ENCODE assay signal across 13 cellular contexts in the genomic region with DNA sequence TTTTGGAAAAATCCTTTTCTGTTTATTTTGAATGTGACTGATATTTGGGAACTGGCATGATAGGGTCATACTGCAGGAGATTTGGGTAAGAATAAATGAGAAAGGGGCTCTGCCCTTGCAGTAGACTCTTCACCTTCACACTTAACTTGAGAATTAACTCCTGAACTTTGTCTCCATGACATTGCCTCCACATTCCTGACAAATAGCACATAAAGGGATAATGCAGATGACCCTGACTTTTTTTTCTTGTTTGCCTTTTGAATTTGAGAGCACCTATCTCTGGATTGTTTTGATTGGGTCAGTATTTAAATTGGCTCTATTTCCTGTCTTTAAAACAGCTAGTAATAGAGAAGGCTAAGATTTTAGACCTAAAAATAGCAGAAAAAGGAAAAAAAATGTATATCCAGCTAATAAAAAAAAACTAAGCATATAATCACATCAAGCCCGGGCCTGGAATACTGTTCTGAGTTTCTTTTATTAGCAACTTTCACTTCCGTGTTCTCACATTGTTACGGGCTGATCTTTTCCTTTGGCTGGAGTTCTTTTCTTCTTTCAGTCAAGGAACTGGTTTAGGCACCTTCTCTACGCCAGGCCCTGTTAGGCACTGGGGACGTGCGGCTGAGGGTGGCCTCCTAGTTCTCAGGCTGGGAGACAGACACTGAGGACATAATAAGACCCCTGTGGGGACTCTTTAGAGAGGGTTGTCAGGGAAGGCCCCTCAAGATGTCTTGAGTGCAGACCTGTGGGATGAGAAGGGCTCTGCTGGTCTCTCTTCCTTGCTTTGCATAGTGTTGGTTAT. TPM values are rescaled to one million over a fixed set of nuclear protein-coding genes. Genes with fewer than 3 reads are reported as not detected.
DNase-seq lines count a peak whose midpoint lies in the region; ATAC-seq, FAIRE-seq and TF ChIP-seq lines count a peak whose summit lies in the region.
"Had no signal": no experiment of that assay in that cellular context is flagged by ENCODE, and none has a peak within 500 bp of the region (broad histone marks: within the 10 kb centered on the region; RNA-seq: fewer than 3 reads in every experiment).

No MANE protein-coding gene starts in this region.

- no peak for TF ChIP-seq POLR2A in stomach (IDR thresholded peaks at IDR 0.05)
- TF ChIP-seq POLR2A in GM12891 (IDR thresholded peaks at IDR 0.05; ENCODE audit: low read depth, low read length): no peak

- no peak for DNase-seq in coronary artery (ENCODE audit: low spot score)
- DNase-seq in lung (ENCODE audit: low spot score): no peak
- no peak for DNase-seq in stomach
- no peak for DNase-seq in activated CD4-positive, alpha-beta memory T cell treated with anti-CD3 and anti-CD28 coated beads for 36 hours
- DNase-seq in DMS153 (lab: John Stamatoyannopoulos, UW): no peak
- DNase-seq in GM12891 (ENCODE audit: insufficient read length, low spot score): no peak
- DNase-seq: activated CD4-positive, alpha-beta T cell treated with anti-CD3 and anti-CD28 coated beads, Interleukin-2, amount 50 U/mL, for 48 hours; activated naive CD8-positive, alpha-beta T cell treated with anti-CD3 and anti-CD28 coated beads, Interleukin-2, amount 50 U/mL, for 24 hours; DMS53; SHP77 had no signal

- H3K4me3 Mint-ChIP-seq in activated CD4-positive, alpha-beta memory T cell treated with anti-CD3 and anti-CD28 coated beads for 36 hours: no peak overlapping the region
- H3K4me3 Mint-ChIP-seq: activated naive CD8-positive, alpha-beta T cell treated with anti-CD3 and anti-CD28 coated beads, Interleukin-2, amount 50 U/mL, for 24 hours had no signal

- no peak overlapping the region for H3K9ac ChIP-seq in HUES64 (ENCODE audit: low read depth, low read length)

- H3K27ac Mint-ChIP-seq in activated CD4-positive, alpha-beta memory T cell treated with anti-CD3 and anti-CD28 coated beads for 36 hours: no peak overlapping the region
- H3K27ac Mint-ChIP-seq: activated naive CD8-positive, alpha-beta T cell treated with anti-CD3 and anti-CD28 coated beads, Interleukin-2, amount 50 U/mL, for 24 hours had no signal

- ATAC-seq in lung (ENCODE audit: insufficient read depth, low FRiP score) (peak; percentile 17), GM21360 (IDR thresholded peaks at IDR 0.05; ENCODE audit: unreplicated experiment) (no peak)
- ATAC-seq: activated naive CD8-positive, alpha-beta T cell treated with anti-CD3 and anti-CD28 coated beads, Interleukin-2, amount 50 U/mL, for 24 hours; HCT116 had no signal

- H3K9me3 ChIP-seq in HUES64 (ENCODE audit: insufficient read depth, low read depth, low read length) (no peaks in the 10 kb centered on the region), lung (ENCODE audit: control insufficient read depth in 2 of 2, insufficient read depth in 1 of 2, low read length in 1 of 2) (no peaks in the 10 kb centered on the region), stomach (no peaks in the 10 kb centered on the region)

- WGBS in HUES64: 45% methylated on average over 6 of the region's 6 CpGs
- WGBS in lung, 2 donors: 29 to 67% methylated on average over 6 of the region's 6 CpGs
- WGBS in stomach, 5 donors: 23 to 50% (median 39%) methylated on average over 6 of the region's 6 CpGs

- POLR2A ChIA-PET in activated CD4-positive, alpha-beta memory T cell treated with anti-CD3 and anti-CD28 coated beads for 36 hours (lab: Charles Lee): no interaction called here

- no peaks in the 10 kb centered on the region for H3K9me3 Mint-ChIP-seq in activated CD4-positive, alpha-beta memory T cell treated with anti-CD3 and anti-CD28 coated beads for 36 hours
- H3K9me3 Mint-ChIP-seq: activated naive CD8-positive, alpha-beta T cell treated with anti-CD3 and anti-CD28 coated beads, Interleukin-2, amount 50 U/mL, for 24 hours had no signal

- no peak for TF ChIP-seq EP300 in stomach (IDR thresholded peaks at IDR 0.05)

- H3K27me3 ChIP-seq in HUES64 (ENCODE audit: insufficient read depth, low read length): no peaks in the 10 kb centered on the region
- H3K27me3 ChIP-seq in lung (ENCODE audit: control insufficient read depth, insufficient read depth): no peaks in the 10 kb centered on the region
- H3K27me3 ChIP-seq in stomach: no peaks in the 10 kb centered on the region

- H3K4me1 ChIP-seq in HUES64 (ENCODE audit: insufficient read depth, low read length) (peaks cover 17% of the 10 kb centered on the region), lung (ENCODE audit: control insufficient read depth in 2 of 2, insufficient read depth in 2 of 2, low read length in 2 of 2) (peaks cover 5 to 7% of the 10 kb centered on the region in 2 donors), stomach (peaks cover 5 to 18% (median 12%) of the 10 kb centered on the region in 4 donors)

- no peaks in the 10 kb centered on the region for H3K27me3 Mint-ChIP-seq in activated CD4-positive, alpha-beta memory T cell treated with anti-CD3 and anti-CD28 coated beads for 36 hours
- H3K27me3 Mint-ChIP-seq: activated naive CD8-positive, alpha-beta T cell treated with anti-CD3 and anti-CD28 coated beads, Interleukin-2, amount 50 U/mL, for 24 hours had no signal

- intact Hi-C loops in stomach (cut with DNase I; ENCODE audit: low total_unique reads): no loop called here
- intact Hi-C loops in activated CD4-positive, alpha-beta memory T cell treated with anti-CD3 and anti-CD28 coated beads for 36 hours (cut with micrococcal nuclease): no loop called here

- H3K27ac ChIP-seq in HUES64 (ENCODE audit: low read depth, low read length) (peak overlapping the region; percentile 65), coronary artery (peak overlapping the region; percentile 50 to 58), lung (ENCODE audit: low read depth in 1 of 2, low read length in 1 of 2) (peak overlapping the region; percentile 18 to 67), stomach (peak overlapping the region in 4 of 5 donors; percentile 29 to 48 (median 44))

- H3K4me1 Mint-ChIP-seq in activated CD4-positive, alpha-beta memory T cell treated with anti-CD3 and anti-CD28 coated beads for 36 hours (ENCODE audit: low read depth): no peaks in the 10 kb centered on the region
- H3K4me1 Mint-ChIP-seq: activated naive CD8-positive, alpha-beta T cell treated with anti-CD3 and anti-CD28 coated beads, Interleukin-2, amount 50 U/mL, for 24 hours had no signal

- FAIRE-seq in GM12891 (lab: Jason Lieb, UNC): no peak

- CTCF ChIA-PET in activated CD4-positive, alpha-beta memory T cell treated with anti-CD3 and anti-CD28 coated beads for 36 hours (lab: Charles Lee): interaction anchor here (1.3 kb wide), 1 partner anchor 117 kb away, joined by 3 read pairs; no protein-coding TSS in a partner anchor

- no peaks in the 10 kb centered on the region for H3K36me3 Mint-ChIP-seq in activated CD4-positive, alpha-beta memory T cell treated with anti-CD3 and anti-CD28 coated beads for 36 hours

- TF ChIP-seq CTCF in coronary artery (IDR thresholded peaks at IDR 0.05): no peak
- no peak for TF ChIP-seq CTCF in lung (IDR thresholded peaks at IDR 0.05; ENCODE audit: control extremely low read depth, extremely low read depth)
- no peak for TF ChIP-seq CTCF in stomach (IDR thresholded peaks at IDR 0.05)

- no peak overlapping the region for H3K4me3 ChIP-seq in HUES64 (ENCODE audit: low read length)
- H3K4me3 ChIP-seq in coronary artery: no peak overlapping the region
- no peak overlapping the region for H3K4me3 ChIP-seq in lung
- no peak overlapping the region for H3K4me3 ChIP-seq in stomach

- H3K36me3 ChIP-seq in HUES64 (ENCODE audit: insufficient read depth, low read length) (no peaks in the 10 kb centered on the region), lung (ENCODE audit: control insufficient read depth in 2 of 2, insufficient read depth in 2 of 2, low read length in 2 of 2) (no peaks in the 10 kb centered on the region), stomach (no peaks in the 10 kb centered on the region)

TF ChIP-seq in GM12891, 5 proteins besides CTCF, POLR2A, EP300 and RAD21:
- TF ChIP-seq POU2F2 (IDR thresholded peaks at IDR 0.05; ENCODE audit: low read depth, low read length): no peak
- no peak for TF ChIP-seq SPI1 (IDR thresholded peaks at IDR 0.05; ENCODE audit: low read depth, low read length)
- TF ChIP-seq POLR2AphosphoS5 (IDR thresholded peaks at IDR 0.05; ENCODE audit: low read depth, low read length): no peak
- TF ChIP-seq TAF1 (IDR thresholded peaks at IDR 0.05; ENCODE audit: low read depth, low read length): no peak
- no peak for TF ChIP-seq PAX5 (IDR thresholded peaks at IDR 0.05; ENCODE audit: insufficient read depth, low read length, severe bottlenecking)
TF ChIP-seq in GM12891: peak in this region for 0.

RNA-seq across cellular contexts. Expression of gene GNPNAT1, which starts 53.1 kb away (rescaled TPM):
- 30.3 TPM for polyA plus RNA-seq in HUES64 (2013, experiment 1 of 2)
- 29.5 TPM for polyA plus RNA-seq in HUES64 (2013, experiment 2 of 2)
- total RNA-seq in lung: 10 to 100 TPM; 10.1 to 18.3 TPM
- polyA plus RNA-seq in lung: 10 to 100 TPM in 1 of 2 donors, 1 to 10 TPM in 1; 7.2 to 14.5 TPM
- total RNA-seq in stomach: 10 to 100 TPM; 22.2 to 76.8 (median 29.0) TPM
- 10 to 100 TPM in 2 of 3 donors, 1 to 10 TPM in 1; 7.6 to 25.8 (median 24.3) TPM for polyA plus RNA-seq in stomach
- total RNA-seq in activated CD4-positive, alpha-beta memory T cell treated with anti-CD3 and anti-CD28 coated beads for 36 hours: 10 to 100 TPM; 30.4 to 31.4 TPM
- polyA plus RNA-seq in GM12891 (2012; ENCODE audit: low read depth, missing spikeins): 12.0 TPM
